8 cellular contexts compared by ENCODE assay signal in the genomic region with DNA sequence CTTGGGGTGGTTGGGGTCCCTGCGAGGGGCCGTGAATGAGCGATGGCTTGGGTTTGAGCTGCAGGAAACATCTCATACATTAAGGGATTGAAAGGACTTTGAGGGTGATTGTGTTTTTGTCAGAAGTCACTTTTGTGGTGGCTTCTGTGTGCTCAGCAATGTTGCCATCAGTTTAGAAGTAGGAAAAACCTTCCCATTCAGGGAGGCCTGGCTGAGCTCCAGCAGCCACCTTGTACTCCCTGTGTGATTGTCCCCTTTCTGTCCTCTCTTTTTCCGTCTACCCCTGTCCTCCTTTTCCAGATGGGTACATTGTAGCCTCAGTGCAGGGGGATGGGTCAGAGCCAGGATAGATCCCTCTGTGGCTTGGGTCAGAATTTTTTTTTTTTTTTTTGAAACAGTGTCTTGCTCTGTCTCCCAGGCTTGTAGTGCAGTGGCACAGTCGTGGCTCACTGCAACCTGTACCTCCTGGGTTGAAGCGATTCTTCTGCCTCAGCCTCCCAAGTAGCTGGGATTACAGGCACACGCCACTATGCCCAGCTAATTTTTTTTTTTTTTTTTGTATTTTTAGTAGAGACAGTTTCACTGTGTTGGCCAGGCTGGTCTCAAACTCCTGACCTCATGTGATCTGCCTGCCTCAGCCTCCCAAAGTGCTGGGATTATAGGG. TPM values are rescaled to one million over a fixed set of nuclear protein-coding genes. Genes with fewer than 3 reads are reported as not detected.
DNase-seq lines count a peak whose midpoint lies in the region; ATAC-seq and TF ChIP-seq lines count a peak whose summit lies in the region.
"Not testable (repeated sequence)": the region's sequence is repeated elsewhere in the genome, so short reads cannot be mapped to it uniquely, and the experiment has no call there.

No MANE protein-coding gene starts in this region.

- H3K4me2 ChIP-seq in BLaER1 (peak overlapping the region; percentile 98), PC-9 (peak overlapping the region; percentile 79)

- H2AFZ ChIP-seq in PC-9, result not testable (repeated sequence)

- POLR2A ChIA-PET in PC-9 (lab: Charles Lee; ENCODE audit: unreplicated experiment), result not testable (repeated sequence)

- peak overlapping the region; percentile 89 for H3K9ac ChIP-seq in BLaER1

- peaks cover 14% of the 10 kb centered on the region for H3F3A ChIP-seq in PC-9 (ENCODE audit: insufficient read depth, low read depth)

- peaks cover 45% of the 10 kb centered on the region for H4K20me1 ChIP-seq in BLaER1
- H4K20me1 ChIP-seq in PC-9 (ENCODE audit: insufficient read depth), result peaks cover 13% of the 10 kb centered on the region

- DNase-seq in HL-60 (ENCODE audit: low read depth in 1 of 2, low spot score in 1 of 2); PC-9; activated naive CD4-positive, alpha-beta T cell treated with anti-CD3 and anti-CD28 coated beads for 36 hours; nephron progenitor cell: not testable (repeated sequence)
- peak in 1 of 3 donors; percentile 65 for DNase-seq in right cardiac atrium

- H3K9me3 ChIP-seq in BLaER1; PC-9 (ENCODE audit: insufficient read depth, low read depth); right cardiac atrium (ENCODE audit: control insufficient read depth, low read length): not testable (repeated sequence)

- H3K27me3 ChIP-seq in BLaER1; HL-60 (ENCODE audit: insufficient read depth, poor library complexity, severe bottlenecking); PC-9 (ENCODE audit: insufficient read depth, low read depth); right cardiac atrium (ENCODE audit: control insufficient read depth, insufficient read depth): not testable (repeated sequence)

- H3K4me3 ChIP-seq in BLaER1 (peak overlapping the region; percentile 88), HL-60 (replicated peaks; ENCODE audit: insufficient read depth, low read length) (peak overlapping the region; percentile 94; the same call in 1 of the 2 replicates), PC-9 (peak overlapping the region; percentile 84; the same call in 1 of the 2 replicates)
- H3K4me3 ChIP-seq in right cardiac atrium (ENCODE audit: low read length), result not testable (repeated sequence)

- not testable (repeated sequence) for H3K36me3 Mint-ChIP-seq in activated naive CD4-positive, alpha-beta T cell treated with anti-CD3 and anti-CD28 coated beads for 36 hours (ENCODE audit: low read depth); stimulated activated memory B cell treated with anti-CD40 and anti-IgM and Interleukin-4, amounts not matched to agents 10 μg/mL and 1 μg/mL and 100 μg/mL, for 72 hours
- H3K36me3 Mint-ChIP-seq in dendritic cell treated with granulocyte-macrophage colony-stimulating factor and Interleukin-4, amounts not matched to agents 40 ng/mL and 50 ng/mL, for 4 days (ENCODE audit: low read depth), result peaks cover 67% of the 10 kb centered on the region
- H3K36me3 Mint-ChIP-seq in nephron progenitor cell (ENCODE audit: low read depth), result peaks cover 26% of the 10 kb centered on the region

- not testable (repeated sequence) for H3K9me3 Mint-ChIP-seq in activated naive CD4-positive, alpha-beta T cell treated with anti-CD3 and anti-CD28 coated beads for 36 hours; dendritic cell treated with granulocyte-macrophage colony-stimulating factor and Interleukin-4, amounts not matched to agents 40 ng/mL and 50 ng/mL, for 4 days; nephron progenitor cell; stimulated activated memory B cell treated with anti-CD40 and anti-IgM and Interleukin-4, amounts not matched to agents 10 μg/mL and 1 μg/mL and 100 μg/mL, for 72 hours

- H3K27ac ChIP-seq in BLaER1; HL-60 (replicated peaks); PC-9: not testable (repeated sequence)
- peak overlapping the region; percentile 51 for H3K27ac ChIP-seq in right cardiac atrium (ENCODE audit: low read length)

- H3K4me1 ChIP-seq in BLaER1 (peaks cover 25% of the 10 kb centered on the region), PC-9 (replicated peaks; ENCODE audit: insufficient read depth) (peaks cover 16% of the 10 kb centered on the region)
- not testable (repeated sequence) for H3K4me1 ChIP-seq in right cardiac atrium (ENCODE audit: control insufficient read depth, insufficient read depth, low read length)

- intact Hi-C loops in PC-9 (cut with micrococcal nuclease; ENCODE audit: unreplicated experiment), result loop anchor here (5.0 kb wide), 1 partner anchor 48 kb away; a partner anchor contains a TSS
- intact Hi-C loops in activated naive CD4-positive, alpha-beta T cell treated with anti-CD3 and anti-CD28 coated beads for 36 hours (cut with micrococcal nuclease), result not testable (repeated sequence)
- intact Hi-C loops in dendritic cell treated with granulocyte-macrophage colony-stimulating factor and Interleukin-4, amounts not matched to agents 40 ng/mL and 50 ng/mL, for 4 days (cut with micrococcal nuclease), result loop anchor here (5.0 kb wide), 1 partner anchor 48 kb away; a partner anchor contains a TSS
- intact Hi-C loops in right cardiac atrium (cut with DNase I), result loop anchor here in 3 of 4 donors (5.0 to 10.0 kb wide), 2 partner anchors 45 to 48 kb away; a partner anchor contains a TSS

- peak overlapping the region; percentile 99 for H3K27ac Mint-ChIP-seq in activated naive CD4-positive, alpha-beta T cell treated with anti-CD3 and anti-CD28 coated beads for 36 hours
- peak overlapping the region; percentile 98 for H3K27ac Mint-ChIP-seq in dendritic cell treated with granulocyte-macrophage colony-stimulating factor and Interleukin-4, amounts not matched to agents 40 ng/mL and 50 ng/mL, for 4 days
- H3K27ac Mint-ChIP-seq in nephron progenitor cell, result peak overlapping the region; percentile 29
- peak overlapping the region; percentile 91 for H3K27ac Mint-ChIP-seq in stimulated activated memory B cell treated with anti-CD40 and anti-IgM and Interleukin-4, amounts not matched to agents 10 μg/mL and 1 μg/mL and 100 μg/mL, for 72 hours

- peak overlapping the region; percentile 92 for H3K4me3 Mint-ChIP-seq in activated naive CD4-positive, alpha-beta T cell treated with anti-CD3 and anti-CD28 coated beads for 36 hours
- peak overlapping the region; percentile 99 for H3K4me3 Mint-ChIP-seq in dendritic cell treated with granulocyte-macrophage colony-stimulating factor and Interleukin-4, amounts not matched to agents 40 ng/mL and 50 ng/mL, for 4 days
- H3K4me3 Mint-ChIP-seq in nephron progenitor cell, result peak overlapping the region; percentile 99
- peak overlapping the region; percentile 96 for H3K4me3 Mint-ChIP-seq in stimulated activated memory B cell treated with anti-CD40 and anti-IgM and Interleukin-4, amounts not matched to agents 10 μg/mL and 1 μg/mL and 100 μg/mL, for 72 hours

- not testable (repeated sequence) for H3K9me2 ChIP-seq in PC-9 (ENCODE audit: insufficient read depth)

- TF ChIP-seq CTCF in HL-60 (IDR thresholded peaks at IDR 0.05; ENCODE audit: insufficient read depth, low read length); PC-9 (conservative IDR thresholded peaks at IDR 0.05); nephron progenitor cell (IDR thresholded peaks at IDR 0.05): not testable (repeated sequence)

- not testable (repeated sequence) for ATAC-seq in right cardiac atrium; stimulated activated memory B cell treated with anti-CD40 and anti-IgM and Interleukin-4, amounts not matched to agents 10 μg/mL and 1 μg/mL and 100 μg/mL, for 72 hours

- BruUV-seq in PC-9 (replicated peaks; lab: Mats Ljungman, UMichigan), result TSS peak; percentile 24

- peaks cover 16% of the 10 kb centered on the region for H3K4me1 Mint-ChIP-seq in activated naive CD4-positive, alpha-beta T cell treated with anti-CD3 and anti-CD28 coated beads for 36 hours (ENCODE audit: low read depth)
- peaks cover 38% of the 10 kb centered on the region for H3K4me1 Mint-ChIP-seq in dendritic cell treated with granulocyte-macrophage colony-stimulating factor and Interleukin-4, amounts not matched to agents 40 ng/mL and 50 ng/mL, for 4 days (ENCODE audit: low read depth)
- peaks cover 37% of the 10 kb centered on the region for H3K4me1 Mint-ChIP-seq in nephron progenitor cell
- peaks cover 45% of the 10 kb centered on the region for H3K4me1 Mint-ChIP-seq in stimulated activated memory B cell treated with anti-CD40 and anti-IgM and Interleukin-4, amounts not matched to agents 10 μg/mL and 1 μg/mL and 100 μg/mL, for 72 hours

- CTCF ChIA-PET in PC-9 (lab: Charles Lee), result interaction anchor here (0.7 to 1.2 kb wide), 2 partner anchors 31 to 96 kb away, joined by 4 to 7 read pairs; a partner anchor contains a TSS
- CTCF ChIA-PET in activated naive CD4-positive, alpha-beta T cell treated with anti-CD3 and anti-CD28 coated beads for 36 hours (lab: Charles Lee), result interaction anchor here (0.6 to 1.0 kb wide), 2 partner anchors 129 to 164 kb away, joined by 3 read pairs; a partner anchor contains a TSS

- H3K36me3 ChIP-seq in BLaER1, result peaks cover 46% of the 10 kb centered on the region
- H3K36me3 ChIP-seq in PC-9 (ENCODE audit: low read depth), result not testable (repeated sequence)

- peaks cover 42% of the 10 kb centered on the region for H3K79me2 ChIP-seq in PC-9 (ENCODE audit: low read depth)

- WGBS in right cardiac atrium, result 74% methylated on average over 7 of the region's 7 CpGs

- not testable (repeated sequence) for H3K27me3 Mint-ChIP-seq in activated naive CD4-positive, alpha-beta T cell treated with anti-CD3 and anti-CD28 coated beads for 36 hours (ENCODE audit: low read depth); dendritic cell treated with granulocyte-macrophage colony-stimulating factor and Interleukin-4, amounts not matched to agents 40 ng/mL and 50 ng/mL, for 4 days; nephron progenitor cell (ENCODE audit: low read depth, poor library complexity); stimulated activated memory B cell treated with anti-CD40 and anti-IgM and Interleukin-4, amounts not matched to agents 10 μg/mL and 1 μg/mL and 100 μg/mL, for 72 hours

RNA-seq across cellular contexts. Expression of a gene that starts 1.5 kb away (rescaled TPM):
- total RNA-seq in PC-9 (2021) (92.2 and 99.6 TPM in 2 replicates), right cardiac atrium (10 to 100 TPM; 37.8 to 50.4 (median 43.1) TPM)
- total RNA-seq in activated naive CD4-positive, alpha-beta T cell treated with anti-CD3 and anti-CD28 coated beads for 36 hours, result 10 to 100 TPM; 32.4 to 39.2 TPM
- polyA plus RNA-seq in right cardiac atrium, result 39.2 TPM

RNA-seq across cellular contexts. Expression of a gene that starts 6.5 kb away (rescaled TPM):
- total RNA-seq in PC-9 (2021) (50.0 and 60.4 TPM in 2 replicates), right cardiac atrium (10 to 100 TPM; 13.2 to 21.3 (median 16.4) TPM)
- total RNA-seq in activated naive CD4-positive, alpha-beta T cell treated with anti-CD3 and anti-CD28 coated beads for 36 hours, result 10 to 100 TPM; 14.5 to 14.9 TPM
- polyA plus RNA-seq in right cardiac atrium, result 25.8 TPM

RNA-seq across cellular contexts. Expression of a gene that starts 31.4 kb away (rescaled TPM):
- total RNA-seq in PC-9 (2021), result 151 and 155 TPM in 2 replicates
- 10 to 100 TPM; 66.0 to 68.0 TPM for total RNA-seq in activated naive CD4-positive, alpha-beta T cell treated with anti-CD3 and anti-CD28 coated beads for 36 hours
- total RNA-seq in right cardiac atrium, result 100 to 1,000 TPM; 127 to 146 (median 141) TPM
- 134 TPM for polyA plus RNA-seq in right cardiac atrium

RNA-seq across cellular contexts. Expression of a gene that starts 47.8 kb away (rescaled TPM):
- 82.7 and 85.6 TPM in 2 replicates for total RNA-seq in PC-9 (2021)
- total RNA-seq in activated naive CD4-positive, alpha-beta T cell treated with anti-CD3 and anti-CD28 coated beads for 36 hours, result 10 to 100 TPM; 64.4 to 65.9 TPM
- total RNA-seq in right cardiac atrium, result 100 to 1,000 TPM in 1 of 4 donors, 10 to 100 TPM in 3; 38.6 to 144 (median 42.9) TPM
- 40.8 TPM for polyA plus RNA-seq in right cardiac atrium

RNA-seq across cellular contexts. Expression of a gene that starts 52.8 kb away (rescaled TPM):
- total RNA-seq in PC-9 (2021) (91.8 and 95.1 TPM in 2 replicates), right cardiac atrium (10 to 100 TPM; 58.8 to 80.7 (median 73.7) TPM)
- total RNA-seq in activated naive CD4-positive, alpha-beta T cell treated with anti-CD3 and anti-CD28 coated beads for 36 hours, result 10 to 100 TPM; 87.7 to 88.3 TPM
- 50.8 TPM for polyA plus RNA-seq in right cardiac atrium

Comparison
In these comparisons a context has a peak if more than half of its experiments do, and no peak if none do; other contexts are left out.
1. H3K27ac Mint-ChIP-seq: peak in every context shown above with its lines; median percentile 99 in activated naive CD4-positive, alpha-beta T cell treated with anti-CD3 and anti-CD28 coated beads for 36 hours; 98 in dendritic cell treated with granulocyte-macrophage colony-stimulating factor and Interleukin-4, amounts not matched to agents 40 ng/mL and 50 ng/mL, for 4 days; 91 in stimulated activated memory B cell treated with anti-CD40 and anti-IgM and Interleukin-4, amounts not matched to agents 10 μg/mL and 1 μg/mL and 100 μg/mL, for 72 hours; 29 in nephron progenitor cell.